ENCODE assay signal across 28 cellular contexts in genomic region chr4:102519925-102520324, GRCh38. TPM values are rescaled to one million over a fixed set of nuclear protein-coding genes. Genes with fewer than 3 reads are reported as not detected.
A peak's percentile ranks its signal among the peaks of the same experiment; 100 is the strongest.
DNase-seq lines count a peak whose midpoint lies in the region; ATAC-seq, FAIRE-seq and TF ChIP-seq lines count a peak whose summit lies in the region.
"Had no signal": no experiment of that assay in that cellular context is flagged by ENCODE, and none has a peak within 500 bp of the region (broad histone marks: within the 10 kb centered on the region; RNA-seq: fewer than 3 reads in every experiment).

No MANE protein-coding gene starts in this region.

- no peak for ATAC-seq in CD4-positive, CD25-positive, alpha-beta regulatory T cell (ENCODE audit: low read depth in 2 of 2)
- ATAC-seq in CD8-positive, alpha-beta T cell, result no peak
- ATAC-seq in activated CD8-positive, alpha-beta T cell treated with anti-CD3 and anti-CD28 coated beads, Interleukin-2, amount 10 ng/mL, durations not matched to agents 7 days and 5 days, result no peak
- ATAC-seq in HG03196 (IDR thresholded peaks at IDR 0.05; ENCODE audit: unreplicated experiment), result no peak
- ATAC-seq: activated CD4-positive, CD25-positive, alpha-beta regulatory T cell treated with anti-CD3 and anti-CD28 coated beads, Interleukin-2, amount 50 U/mL, for 24 hours; foreskin keratinocyte; left ventricle myocardium superior; right lobe of liver had no signal

- H3K27ac ChIP-seq in CD4-positive, CD25-positive, alpha-beta regulatory T cell (ENCODE audit: insufficient read depth, low read length, poor library complexity, severe bottlenecking), result peak overlapping the region; percentile 58
- no peak overlapping the region for H3K27ac ChIP-seq in CD8-positive, alpha-beta T cell (ENCODE audit: low read depth, low read length)
- H3K27ac ChIP-seq in keratinocyte (ENCODE audit: control insufficient read depth, insufficient read depth, low read length), result no peak overlapping the region
- H3K27ac ChIP-seq: BLaER1, breast epithelium, esophagus squamous epithelium, foreskin keratinocyte, PC-9, right lobe of liver, SK-N-MC, spleen, thyroid gland had no signal

- peaks cover 17% of the 10 kb centered on the region for H3K36me3 Mint-ChIP-seq in CD4-positive, CD25-positive, alpha-beta regulatory T cell
- H3K36me3 Mint-ChIP-seq in CD8-positive, alpha-beta T cell, result peaks cover 28% of the 10 kb centered on the region
- peaks cover 49% of the 10 kb centered on the region for H3K36me3 Mint-ChIP-seq in activated CD8-positive, alpha-beta T cell treated with anti-CD3 and anti-CD28 coated beads, Interleukin-2, amount 10 ng/mL, durations not matched to agents 7 days and 5 days (ENCODE audit: low read depth)

- POLR2A ChIA-PET in CD8-positive, alpha-beta T cell (lab: Charles Lee), result interaction anchor here (0.8 to 2.0 kb wide), 3 partner anchors 8 to 23 kb away, joined by 3 to 9 read pairs (median 5); no protein-coding TSS in a partner anchor
- POLR2A ChIA-PET in activated CD8-positive, alpha-beta T cell treated with anti-CD3 and anti-CD28 coated beads, Interleukin-2, amount 10 ng/mL, durations not matched to agents 7 days and 5 days (lab: Charles Lee), result interaction anchor here (1.2 to 3.1 kb wide), 2 partner anchors 19 to 66 kb away, joined by 3 to 21 read pairs; partner anchors contain the start of gene NFKB1

- dilution Hi-C loops in keratinocyte (cut with MboI; ENCODE audit: extremely low pct_ligation_motif_present, low sequenced_read_pairs), result no loop called here

- H3K27ac Mint-ChIP-seq in CD4-positive, CD25-positive, alpha-beta regulatory T cell, result peak overlapping the region; percentile 38 to 82 (median 65)
- peak overlapping the region; percentile 53 for H3K27ac Mint-ChIP-seq in CD8-positive, alpha-beta T cell
- peak overlapping the region; percentile 18 for H3K27ac Mint-ChIP-seq in activated CD8-positive, alpha-beta T cell treated with anti-CD3 and anti-CD28 coated beads, Interleukin-2, amount 10 ng/mL, durations not matched to agents 7 days and 5 days
- H3K27ac Mint-ChIP-seq: activated CD4-positive, alpha-beta memory T cell treated with anti-CD3 and anti-CD28 coated beads for 36 hours had no signal

- H3K27me3 Mint-ChIP-seq in CD4-positive, CD25-positive, alpha-beta regulatory T cell, result peaks cover 4% of the 10 kb centered on the region
- no peaks in the 10 kb centered on the region for H3K27me3 Mint-ChIP-seq in CD8-positive, alpha-beta T cell (ENCODE audit: low read depth)
- no peaks in the 10 kb centered on the region for H3K27me3 Mint-ChIP-seq in activated CD8-positive, alpha-beta T cell treated with anti-CD3 and anti-CD28 coated beads, Interleukin-2, amount 10 ng/mL, durations not matched to agents 7 days and 5 days (ENCODE audit: low read depth)
- H3K27me3 Mint-ChIP-seq: activated CD4-positive, alpha-beta memory T cell treated with anti-CD3 and anti-CD28 coated beads for 36 hours had no signal

- CTCF ChIA-PET in CD8-positive, alpha-beta T cell (lab: Charles Lee), result interaction anchor here (1.3 to 1.7 kb wide), 2 partner anchors 8 to 71 kb away, joined by 3 to 5 read pairs; no protein-coding TSS in a partner anchor
- CTCF ChIA-PET in activated CD8-positive, alpha-beta T cell treated with anti-CD3 and anti-CD28 coated beads, Interleukin-2, amount 10 ng/mL, durations not matched to agents 7 days and 5 days (lab: Charles Lee), result interaction anchor here (0.9 to 1.1 kb wide), 2 partner anchors 19 to 23 kb away, joined by 3 to 5 read pairs; partner anchors contain the start of gene NFKB1

- H3K4me2 ChIP-seq in keratinocyte (ENCODE audit: control insufficient read depth, extremely low read depth, insufficient read depth, low read depth, low read length), result no peak overlapping the region
- H3K4me2 ChIP-seq: BLaER1, PC-9 had no signal

- peak overlapping the region in 1 of 4 donors; percentile 5 for H3K4me3 Mint-ChIP-seq in CD4-positive, CD25-positive, alpha-beta regulatory T cell
- H3K4me3 Mint-ChIP-seq in CD8-positive, alpha-beta T cell, result no peak overlapping the region
- no peak overlapping the region for H3K4me3 Mint-ChIP-seq in activated CD8-positive, alpha-beta T cell treated with anti-CD3 and anti-CD28 coated beads, Interleukin-2, amount 10 ng/mL, durations not matched to agents 7 days and 5 days
- H3K4me3 Mint-ChIP-seq: activated CD4-positive, alpha-beta memory T cell treated with anti-CD3 and anti-CD28 coated beads for 36 hours had no signal

- no peak overlapping the region for H2AFZ ChIP-seq in keratinocyte (ENCODE audit: control insufficient read depth, low read length)
- H2AFZ ChIP-seq: PC-9 had no signal

- peaks cover 8% of the 10 kb centered on the region for H3K36me3 ChIP-seq in CD4-positive, CD25-positive, alpha-beta regulatory T cell (ENCODE audit: control insufficient read depth, insufficient read depth, low read length)
- H3K36me3 ChIP-seq in CD8-positive, alpha-beta T cell (ENCODE audit: insufficient read depth, low read length), result no peaks in the 10 kb centered on the region
- H3K36me3 ChIP-seq in keratinocyte (ENCODE audit: control insufficient read depth in 2 of 2, extremely low read depth in 1 of 2, insufficient read depth in 2 of 2, low read length in 2 of 2), result peaks cover 0 to 3% of the 10 kb centered on the region in 2 experiments
- H3K36me3 ChIP-seq: breast epithelium, esophagus squamous epithelium, right lobe of liver, thyroid gland had no signal

- FAIRE-seq in keratinocyte (lab: Jason Lieb, UNC), result peak; percentile 36

- no peak for TF ChIP-seq CTCF in CD8-positive, alpha-beta T cell (IDR thresholded peaks at IDR 0.05)
- no peak for TF ChIP-seq CTCF in keratinocyte (optimal IDR thresholded peaks at IDR 0.05 in 1 of 3, IDR thresholded peaks at IDR 0.05 in 1 of 3, conservative IDR thresholded peaks at IDR 0.05 in 1 of 3; ENCODE audit: extremely low read depth in 1 of 3, insufficient read depth in 2 of 3, low read length in 3 of 3)

- H3K27me3 ChIP-seq in CD4-positive, CD25-positive, alpha-beta regulatory T cell (ENCODE audit: control insufficient read depth, insufficient read depth, low read length), result no peaks in the 10 kb centered on the region
- no peaks in the 10 kb centered on the region for H3K27me3 ChIP-seq in CD8-positive, alpha-beta T cell (ENCODE audit: insufficient read depth, low read length)
- no peaks in the 10 kb centered on the region for H3K27me3 ChIP-seq in keratinocyte (ENCODE audit: control insufficient read depth, extremely low read depth, insufficient read depth, low read length)
- H3K27me3 ChIP-seq: BLaER1, breast epithelium, esophagus squamous epithelium, foreskin keratinocyte, right lobe of liver, spleen, thyroid gland had no signal

- peak overlapping the region; percentile 13 for H3K4me3 ChIP-seq in CD4-positive, CD25-positive, alpha-beta regulatory T cell (ENCODE audit: low read depth, low read length)
- H3K4me3 ChIP-seq in CD8-positive, alpha-beta T cell (ENCODE audit: low read depth, low read length), result no peak overlapping the region
- no peak overlapping the region for H3K4me3 ChIP-seq in keratinocyte (ENCODE audit: control insufficient read depth in 2 of 3, extremely low read depth in 1 of 3, insufficient read depth in 2 of 3, low read depth in 1 of 3, low read length in 3 of 3)
- H3K4me3 ChIP-seq: BLaER1, breast epithelium, esophagus squamous epithelium, PC-9, right lobe of liver, SK-N-MC, spleen, thyroid gland had no signal

- H4K20me1 ChIP-seq in keratinocyte (ENCODE audit: control insufficient read depth, extremely low read depth, insufficient read depth, low read length), result no peaks in the 10 kb centered on the region

- peaks cover 3 to 15% (median 5%) of the 10 kb centered on the region in 7 donors for H3K9me3 Mint-ChIP-seq in CD4-positive, CD25-positive, alpha-beta regulatory T cell
- H3K9me3 Mint-ChIP-seq in CD8-positive, alpha-beta T cell, result peaks cover 16% of the 10 kb centered on the region
- peaks cover 20% of the 10 kb centered on the region for H3K9me3 Mint-ChIP-seq in activated CD8-positive, alpha-beta T cell treated with anti-CD3 and anti-CD28 coated beads, Interleukin-2, amount 10 ng/mL, durations not matched to agents 7 days and 5 days (ENCODE audit: insufficient read depth)

- peaks cover 27% of the 10 kb centered on the region for H3K4me1 ChIP-seq in CD4-positive, CD25-positive, alpha-beta regulatory T cell (ENCODE audit: control insufficient read depth, insufficient read depth, low read length, poor library complexity, severe bottlenecking)
- H3K4me1 ChIP-seq in CD8-positive, alpha-beta T cell (ENCODE audit: insufficient read depth, low read length), result peaks cover 60% of the 10 kb centered on the region
- H3K4me1 ChIP-seq in keratinocyte (ENCODE audit: control insufficient read depth, extremely low read depth, insufficient read depth, low read length), result peaks cover 4% of the 10 kb centered on the region
- H3K4me1 ChIP-seq: BLaER1, breast epithelium, foreskin keratinocyte had no signal

- intact Hi-C loops in CD8-positive, alpha-beta T cell (cut with DNase I, micrococcal nuclease), result loop anchor here in 1 of 2 experiments (10.0 kb wide), 1 partner anchor 1175 kb away; the partner anchor contains the start of gene PPP3CA

- no peak overlapping the region for H3K9ac ChIP-seq in keratinocyte (ENCODE audit: control insufficient read depth, extremely low read depth, insufficient read depth, low read length)
- H3K9ac ChIP-seq: BLaER1 had no signal

- DNase-seq in CD4-positive, CD25-positive, alpha-beta regulatory T cell, result no peak
- DNase-seq in CD8-positive, alpha-beta T cell, result no peak
- no peak for DNase-seq in activated CD8-positive, alpha-beta T cell treated with anti-CD3 and anti-CD28 coated beads, Interleukin-2, amount 10 ng/mL, durations not matched to agents 7 days and 5 days
- no peak for DNase-seq in keratinocyte (ENCODE audit: low read depth, low spot score)
- no peak for DNase-seq in NCI-H526 (lab: John Stamatoyannopoulos, UW)
- DNase-seq in GF-D8 (lab: John Stamatoyannopoulos, UW), result no peak
- DNase-seq: activated CD4-positive, alpha-beta memory T cell treated with anti-CD3 and anti-CD28 coated beads for 36 hours; DND-41; esophagus squamous epithelium; foreskin keratinocyte; head of caudate nucleus; islet precursor cell; KBM-7; left ventricle myocardium superior; NCI-H1092; NCI-H1930; NCI-H526 treated with DMSO at 0.1 percent for 48 hours; PC-9; right lobe of liver; spleen; stimulated activated CD4-positive, alpha-beta T cell treated with anti-CD3 and anti-CD28 coated beads, Interleukin-2, amount 100 ng/mL, for 24 hours; stimulated activated CD8-positive, alpha-beta memory T cell treated with anti-CD3 and anti-CD28 coated beads, Interleukin-4, amount 100 ng/mL, for 48 hours; thyroid gland had no signal

- peaks cover 77% of the 10 kb centered on the region for H3K79me2 ChIP-seq in keratinocyte (ENCODE audit: control insufficient read depth, insufficient read depth, low read length)

- H3K4me1 Mint-ChIP-seq in CD4-positive, CD25-positive, alpha-beta regulatory T cell, result peaks cover 53 to 74% (median 64%) of the 10 kb centered on the region in 4 donors
- peaks cover 79% of the 10 kb centered on the region for H3K4me1 Mint-ChIP-seq in CD8-positive, alpha-beta T cell (ENCODE audit: low read depth)
- peaks cover 85% of the 10 kb centered on the region for H3K4me1 Mint-ChIP-seq in activated CD8-positive, alpha-beta T cell treated with anti-CD3 and anti-CD28 coated beads, Interleukin-2, amount 10 ng/mL, durations not matched to agents 7 days and 5 days (ENCODE audit: low read depth)

- H3K9me3 ChIP-seq in CD4-positive, CD25-positive, alpha-beta regulatory T cell (ENCODE audit: control insufficient read depth in 2 of 2, low read length in 2 of 2), result peaks cover 0 to 11% of the 10 kb centered on the region in 2 experiments
- no peaks in the 10 kb centered on the region for H3K9me3 ChIP-seq in CD8-positive, alpha-beta T cell (ENCODE audit: low read length)
- no peaks in the 10 kb centered on the region for H3K9me3 ChIP-seq in keratinocyte (ENCODE audit: control insufficient read depth, low read depth, low read length)
- H3K9me3 ChIP-seq: breast epithelium, esophagus squamous epithelium, right lobe of liver, thyroid gland had no signal

- no peaks in the 10 kb centered on the region for H3K9me1 ChIP-seq in keratinocyte (ENCODE audit: control insufficient read depth, extremely low read depth, insufficient read depth, low read length)

RNA-seq across cellular contexts. Expression of gene NFKB1, which starts 18.8 kb away (rescaled TPM):
- total RNA-seq in CD4-positive, CD25-positive, alpha-beta regulatory T cell, result 152 TPM
- 10 to 100 TPM in 3 of 4 donors, 1 to 10 TPM in 1; 9.2 to 21.8 (median 13.6) TPM for polyA plus RNA-seq in CD4-positive, CD25-positive, alpha-beta regulatory T cell
- 100 to 1,000 TPM; 278 to 289 TPM for total RNA-seq in CD8-positive, alpha-beta T cell
- 100 to 1,000 TPM; 150 to 162 TPM for total RNA-seq in activated CD8-positive, alpha-beta T cell treated with anti-CD3 and anti-CD28 coated beads, Interleukin-2, amount 10 ng/mL, durations not matched to agents 7 days and 5 days
- polyA plus RNA-seq in keratinocyte, result 15.4 to 31.4 TPM (median 21.8 TPM) in 3 replicates
- 12.2 TPM for polyA plus RNA-seq in keratinocyte (2011; ENCODE audit: low read depth)
- 15.6 and 19.2 TPM in 2 replicates for polyA plus RNA-seq in keratinocyte (2011; cell fraction: cytosol; rRNA removed)
- polyA plus RNA-seq in keratinocyte (2011; cell fraction: nucleus; rRNA removed), result 33.6 and 36.7 TPM in 2 replicates
- polyA plus RNA-seq in keratinocyte (2012; ENCODE audit: low replicate concordance), result 18.0 and 24.9 TPM in 2 replicates
- 27.3 to 39.6 TPM (median 29.4 TPM) in 3 replicates for polyA minus RNA-seq in keratinocyte
- polyA minus RNA-seq in keratinocyte (2011; cell fraction: cytosol; rRNA and poly(A)+ RNA removed), result 16.7 TPM
- polyA minus RNA-seq in keratinocyte (2011; cell fraction: nucleus; rRNA and poly(A)+ RNA removed), result 29.1 and 53.4 TPM in 2 replicates
